ENCODE assay signal across 1 cellular context in genomic region chr9:12784461-12785250, GRCh38.
TF ChIP-seq lines count a peak whose summit lies in the region.

No MANE protein-coding gene starts in this region.

TF ChIP-seq in HepG2, 621 proteins besides CTCF, POLR2A, EP300 and RAD21 (continued from another document and continues in another):
- TF ChIP-seq FOXA1 (IDR thresholded peaks at IDR 0.05) (peak; percentile 65), FOXA1 (CRISPR knock-in tag; IDR thresholded peaks at IDR 0.05) (peak; percentile 94), SIN3B (IDR thresholded peaks at IDR 0.05; ENCODE audit: low read length) (no peak), ZNF367 (CRISPR knock-in tag; IDR thresholded peaks at IDR 0.05; ENCODE audit: borderline replicate concordance) (no peak), SOX13 (IDR thresholded peaks at IDR 0.05) (no peak), SOX13 (CRISPR knock-in tag; conservative IDR thresholded peaks at IDR 0.05 in 1 of 2, IDR thresholded peaks at IDR 0.05 in 1 of 2) (peak; percentile 0 to 71; a peak in 2 of 4 replicates), ZNF296 (CRISPR knock-in tag; conservative IDR thresholded peaks at IDR 0.05) (no peak), MXI1 (IDR thresholded peaks at IDR 0.05; ENCODE audit: borderline replicate concordance, low read depth, low read length) (peak; percentile 53; the same call in 1 of the 3 replicates), ARID2 (CRISPR knock-in tag; IDR thresholded peaks at IDR 0.05; ENCODE audit: borderline replicate concordance) (no peak), LCORL (IDR thresholded peaks at IDR 0.05) (no peak), LCORL (CRISPR knock-in tag; IDR thresholded peaks at IDR 0.05) (peak; percentile 39; the same call in 1 of the 2 replicates), ZBTB20 (CRISPR knock-in tag; IDR thresholded peaks at IDR 0.05; ENCODE audit: borderline replicate concordance, low read depth) (no peak), ZSCAN9 (CRISPR knock-in tag; IDR thresholded peaks at IDR 0.05; ENCODE audit: borderline replicate concordance) (no peak), ZFP90 (CRISPR knock-in tag; IDR thresholded peaks at IDR 0.05; ENCODE audit: borderline replicate concordance) (0 out of 2 replicates have a peak, but pooled peaks have one; percentile 23), ZNF766 (CRISPR knock-in tag; IDR thresholded peaks at IDR 0.05; ENCODE audit: borderline replicate concordance) (no peak), ZNF674 (CRISPR knock-in tag; IDR thresholded peaks at IDR 0.05; ENCODE audit: low read depth) (no peak), ZNF142 (CRISPR knock-in tag; IDR thresholded peaks at IDR 0.05) (no peak), MYC (CRISPR knock-in tag; IDR thresholded peaks at IDR 0.05; ENCODE audit: borderline replicate concordance) (no peak; the same call in 1 of the 2 replicates), ZNF260 (CRISPR knock-in tag; IDR thresholded peaks at IDR 0.05; ENCODE audit: borderline replicate concordance, low read depth) (no peak), ZBTB8A (CRISPR knock-in tag; IDR thresholded peaks at IDR 0.05; ENCODE audit: borderline replicate concordance, low read depth) (no peak), ZNF616 (CRISPR knock-in tag; IDR thresholded peaks at IDR 0.05; ENCODE audit: low read depth) (no peak), ZNF619 (CRISPR knock-in tag; IDR thresholded peaks at IDR 0.05) (no peak), FOXK2 (IDR thresholded peaks at IDR 0.05) (no peak), CHD2 (IDR thresholded peaks at IDR 0.05; ENCODE audit: low read depth, low read length) (no peak), NAIF1 (CRISPR knock-in tag; IDR thresholded peaks at IDR 0.05; ENCODE audit: borderline replicate concordance) (no peak), ELF3 (CRISPR knock-in tag; IDR thresholded peaks at IDR 0.05) (peak; percentile 86), GMEB2 (CRISPR knock-in tag; IDR thresholded peaks at IDR 0.05; ENCODE audit: low read depth) (no peak), TFDP1 (CRISPR knock-in tag; IDR thresholded peaks at IDR 0.05; ENCODE audit: borderline replicate concordance) (no peak), ZFP1 (CRISPR knock-in tag; IDR thresholded peaks at IDR 0.05) (no peak), NFKB2 (CRISPR knock-in tag; IDR thresholded peaks at IDR 0.05; ENCODE audit: borderline replicate concordance) (no peak), MEIS2 (CRISPR knock-in tag; IDR thresholded peaks at IDR 0.05) (0 out of 2 replicates have a peak, but pooled peaks have one; percentile 28), PTBP1 (IDR thresholded peaks at IDR 0.05; ENCODE audit: low read depth, low read length, poor library complexity, severe bottlenecking) (no peak), DPF2 (CRISPR knock-in tag; IDR thresholded peaks at IDR 0.05; ENCODE audit: borderline replicate concordance, low read depth) (0 out of 2 replicates have a peak, but pooled peaks have one; percentile 48), KDM4B (CRISPR knock-in tag; IDR thresholded peaks at IDR 0.05) (no peak), TBL1XR1 (IDR thresholded peaks at IDR 0.05; ENCODE audit: borderline replicate concordance, low read length, partially characterized antibody) (no peak), TRAFD1 (CRISPR knock-in tag; IDR thresholded peaks at IDR 0.05; ENCODE audit: borderline replicate concordance) (no peak), NFATC3 (CRISPR knock-in tag; IDR thresholded peaks at IDR 0.05) (no peak), CEBPB (IDR thresholded peaks at IDR 0.05; ENCODE audit: borderline replicate concordance, low read depth, low read length) (peak; percentile 87), CBFB (CRISPR knock-in tag; IDR thresholded peaks at IDR 0.05) (0 out of 2 replicates have a peak, but pooled peaks have one; percentile 32), KLF11 (CRISPR knock-in tag; IDR thresholded peaks at IDR 0.05) (no peak), ZXDC (CRISPR knock-in tag; IDR thresholded peaks at IDR 0.05) (no peak), ADNP (CRISPR knock-in tag; IDR thresholded peaks at IDR 0.05) (no peak), ZFYVE20 (CRISPR knock-in tag; IDR thresholded peaks at IDR 0.05; ENCODE audit: borderline replicate concordance, low read depth) (no peak), SATB2 (CRISPR knock-in tag; IDR thresholded peaks at IDR 0.05) (no peak), POGZ (CRISPR knock-in tag; IDR thresholded peaks at IDR 0.05) (0 out of 2 replicates have a peak, but pooled peaks have one; percentile 62), ZNF737 (CRISPR knock-in tag; IDR thresholded peaks at IDR 0.05; ENCODE audit: borderline replicate concordance) (no peak)
- TF ChIP-seq, protein P1, sequence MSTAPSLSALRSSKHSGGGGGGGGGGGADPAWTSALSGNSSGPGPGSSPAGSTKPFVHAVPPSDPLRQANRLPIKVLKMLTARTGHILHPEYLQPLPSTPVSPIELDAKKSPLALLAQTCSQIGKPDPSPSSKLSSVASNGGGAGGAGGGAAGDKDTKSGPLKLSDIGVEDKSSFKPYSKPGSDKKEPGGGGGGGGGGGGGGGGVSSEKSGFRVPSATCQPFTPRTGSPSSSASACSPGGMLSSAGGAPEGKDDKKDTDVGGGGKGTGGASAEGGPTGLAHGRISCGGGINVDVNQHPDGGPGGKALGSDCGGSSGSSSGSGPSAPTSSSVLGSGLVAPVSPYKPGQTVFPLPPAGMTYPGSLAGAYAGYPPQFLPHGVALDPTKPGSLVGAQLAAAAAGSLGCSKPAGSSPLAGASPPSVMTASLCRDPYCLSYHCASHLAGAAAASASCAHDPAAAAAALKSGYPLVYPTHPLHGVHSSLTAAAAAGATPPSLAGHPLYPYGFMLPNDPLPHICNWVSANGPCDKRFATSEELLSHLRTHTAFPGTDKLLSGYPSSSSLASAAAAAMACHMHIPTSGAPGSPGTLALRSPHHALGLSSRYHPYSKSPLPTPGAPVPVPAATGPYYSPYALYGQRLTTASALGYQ (CRISPR knock-in tag; IDR thresholded peaks at IDR 0.05) = peak; percentile 25; the same call in 1 of the 2 replicates
- TF ChIP-seq, protein P2, sequence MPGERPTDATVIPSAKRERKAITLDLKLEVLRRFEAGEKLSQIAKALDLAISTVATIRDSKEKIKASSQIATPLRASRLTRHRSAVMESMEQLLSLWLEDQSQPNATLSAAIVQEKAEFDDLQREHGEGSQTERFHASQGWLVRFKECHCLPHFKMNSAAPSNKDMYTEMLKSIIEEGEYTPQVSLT (CRISPR knock-in tag; IDR thresholded peaks at IDR 0.05; ENCODE audit: borderline replicate concordance, low read depth) = no peak
- TF ChIP-seq, protein P3, sequence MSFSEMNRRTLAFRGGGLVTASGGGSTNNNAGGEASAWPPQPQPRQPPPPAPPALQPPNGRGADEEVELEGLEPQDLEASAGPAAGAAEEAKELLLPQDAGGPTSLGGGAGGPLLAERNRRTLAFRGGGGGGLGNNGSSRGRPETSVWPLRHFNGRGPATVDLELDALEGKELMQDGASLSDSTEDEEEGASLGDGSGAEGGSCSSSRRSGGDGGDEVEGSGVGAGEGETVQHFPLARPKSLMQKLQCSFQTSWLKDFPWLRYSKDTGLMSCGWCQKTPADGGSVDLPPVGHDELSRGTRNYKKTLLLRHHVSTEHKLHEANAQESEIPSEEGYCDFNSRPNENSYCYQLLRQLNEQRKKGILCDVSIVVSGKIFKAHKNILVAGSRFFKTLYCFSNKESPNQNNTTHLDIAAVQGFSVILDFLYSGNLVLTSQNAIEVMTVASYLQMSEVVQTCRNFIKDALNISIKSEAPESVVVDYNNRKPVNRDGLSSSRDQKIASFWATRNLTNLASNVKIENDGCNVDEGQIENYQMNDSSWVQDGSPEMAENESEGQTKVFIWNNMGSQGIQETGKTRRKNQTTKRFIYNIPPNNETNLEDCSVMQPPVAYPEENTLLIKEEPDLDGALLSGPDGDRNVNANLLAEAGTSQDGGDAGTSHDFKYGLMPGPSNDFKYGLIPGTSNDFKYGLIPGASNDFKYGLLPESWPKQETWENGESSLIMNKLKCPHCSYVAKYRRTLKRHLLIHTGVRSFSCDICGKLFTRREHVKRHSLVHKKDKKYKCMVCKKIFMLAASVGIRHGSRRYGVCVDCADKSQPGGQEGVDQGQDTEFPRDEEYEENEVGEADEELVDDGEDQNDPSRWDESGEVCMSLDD (CRISPR knock-in tag; IDR thresholded peaks at IDR 0.05; ENCODE audit: borderline replicate concordance) = no peak
